ENCODE assay signal across 22 cellular contexts in genomic region chr4:139458543-139458942, GRCh38. TPM values are rescaled to one million over a fixed set of nuclear protein-coding genes. Genes with fewer than 3 reads are reported as not detected.
DNase-seq lines count a peak whose midpoint lies in the region; FAIRE-seq and TF ChIP-seq lines count a peak whose summit lies in the region.
"Had no signal": no experiment of that assay in that cellular context is flagged by ENCODE, and none has a peak within 500 bp of the region (broad histone marks: within the 10 kb centered on the region; RNA-seq: fewer than 3 reads in every experiment).

No MANE protein-coding gene starts in this region.

- no TSS peak for BruUV-seq in Calu3 (replicated peaks; lab: Mats Ljungman, UMichigan)

- in situ Hi-C loops in brain microvascular endothelial cell (cut with HindIII; ENCODE audit: low pct_ligation_motif_present, low sequenced_read_pairs): no loop called here

- no peak for FAIRE-seq in D721Med (lab: Jason Lieb, UNC)
- FAIRE-seq: astrocyte had no signal

- H3K9me3 Mint-ChIP-seq in Calu3 (ENCODE audit: low read depth, unreplicated experiment) (no peaks in the 10 kb centered on the region), osteocyte (ENCODE audit: unreplicated experiment) (no peaks in the 10 kb centered on the region)
- H3K9me3 Mint-ChIP-seq: activated naive CD8-positive, alpha-beta T cell treated with anti-CD3 and anti-CD28 coated beads for 36 hours; GM23338; immature natural killer cell had no signal

- H3K4me3 ChIP-seq in coronary artery: peak overlapping the region; percentile 12
- no peak overlapping the region for H3K4me3 ChIP-seq in brain microvascular endothelial cell (ENCODE audit: low read depth, low read length)
- H3K4me3 ChIP-seq: GM23338, left lung, prostate gland, SJSA1, uterus had no signal

- H3K27ac ChIP-seq in coronary artery (peak overlapping the region in 1 of 2 donors; percentile 15), brain microvascular endothelial cell (no peak overlapping the region)
- H3K27ac ChIP-seq: left lung, prostate gland, SJSA1, uterus, VCaP had no signal

- H3K27me3 Mint-ChIP-seq in Calu3 (ENCODE audit: unreplicated experiment) (no peaks in the 10 kb centered on the region), osteocyte (ENCODE audit: unreplicated experiment) (no peaks in the 10 kb centered on the region)
- H3K27me3 Mint-ChIP-seq: activated naive CD8-positive, alpha-beta T cell treated with anti-CD3 and anti-CD28 coated beads for 36 hours had no signal

- CTCF ChIA-PET in Calu3 (lab: Charles Lee): no interaction called here

- DNase-seq in Calu3: no peak
- peak; percentile 89 to 90 for DNase-seq in NCI-H526 (lab: John Stamatoyannopoulos, UW)
- DNase-seq in coronary artery (ENCODE audit: low spot score): no peak
- DNase-seq in osteocyte (ENCODE audit: extremely low spot score, unreplicated experiment): no peak
- no peak for DNase-seq in brain microvascular endothelial cell
- no peak for DNase-seq in activated CD4-positive, alpha-beta T cell treated with anti-CD3 and anti-CD28 coated beads, Interleukin-2, amount 50 U/mL, for 1 hour
- no peak for DNase-seq in D721Med (ENCODE audit: insufficient read length, low spot score)
- DNase-seq: activated CD8-positive, alpha-beta memory T cell treated with anti-CD3 and anti-CD28 coated beads, Interleukin-2, amount 50 U/mL, for 4 hours; activated naive CD8-positive, alpha-beta T cell treated with anti-CD3 and anti-CD28 coated beads for 36 hours; cerebellar nuclear complex; foreskin melanocyte; immature natural killer cell; left lung; NCI-H1436 treated with DMSO at 0.1 percent for 48 hours; uterus had no signal

- TF ChIP-seq CTCF in Calu3 (IDR thresholded peaks at IDR 0.05; ENCODE audit: unreplicated experiment): no peak
- TF ChIP-seq CTCF in coronary artery (IDR thresholded peaks at IDR 0.05): no peak
- TF ChIP-seq CTCF in osteocyte (IDR thresholded peaks at IDR 0.05): no peak
- TF ChIP-seq CTCF in brain microvascular endothelial cell (IDR thresholded peaks at IDR 0.05; ENCODE audit: low read depth, low read length, missing control alignments): no peak
- TF ChIP-seq CTCF in D721Med (IDR thresholded peaks at IDR 0.05; ENCODE audit: insufficient read depth, missing control alignments): no peak

- H3K36me3 Mint-ChIP-seq in Calu3 (ENCODE audit: insufficient read depth, unreplicated experiment) (peaks cover 33% of the 10 kb centered on the region), osteocyte (ENCODE audit: unreplicated experiment) (peaks cover 4% of the 10 kb centered on the region)
- H3K36me3 Mint-ChIP-seq: immature natural killer cell had no signal

- H3K4me1 Mint-ChIP-seq in Calu3 (ENCODE audit: low read depth, unreplicated experiment) (peaks cover 51% of the 10 kb centered on the region), osteocyte (ENCODE audit: unreplicated experiment) (peaks cover 53% of the 10 kb centered on the region)

- H3K4me3 Mint-ChIP-seq in Calu3 (ENCODE audit: low read depth, unreplicated experiment): peak overlapping the region; percentile 47
- H3K4me3 Mint-ChIP-seq in osteocyte (ENCODE audit: unreplicated experiment): no peak overlapping the region
- H3K4me3 Mint-ChIP-seq: activated naive CD8-positive, alpha-beta T cell treated with anti-CD3 and anti-CD28 coated beads for 36 hours; GM23338; immature natural killer cell; T-helper 1 cell treated with Interleukin-12 subunit alpha and Interleukin-12 subunit beta and Interleukin-4 antibody, amounts not matched to agents 30 μg/mL and 1 μg/mL, for 36 hours had no signal

- intact Hi-C loops in Calu3 (cut with micrococcal nuclease; ENCODE audit: unreplicated experiment): loop anchor here (5.0 kb wide), 1 partner anchor 39 kb away; no protein-coding TSS in a partner anchor

- no peak overlapping the region for H3K27ac Mint-ChIP-seq in Calu3 (ENCODE audit: unreplicated experiment)
- peak overlapping the region; percentile 66 for H3K27ac Mint-ChIP-seq in osteocyte (ENCODE audit: unreplicated experiment)
- H3K27ac Mint-ChIP-seq: activated naive CD8-positive, alpha-beta T cell treated with anti-CD3 and anti-CD28 coated beads for 36 hours; GM23338; nephron; T-helper 1 cell treated with Interleukin-12 subunit alpha and Interleukin-12 subunit beta and Interleukin-4 antibody, amounts not matched to agents 30 μg/mL and 1 μg/mL, for 36 hours had no signal

- no peaks in the 10 kb centered on the region for H3K27me3 ChIP-seq in brain microvascular endothelial cell (replicated peaks)
- H3K27me3 ChIP-seq: left lung, SJSA1, uterus had no signal

- H3K36me3 ChIP-seq in brain microvascular endothelial cell (replicated peaks): no peaks in the 10 kb centered on the region
- H3K36me3 ChIP-seq: left lung, prostate gland, SJSA1, uterus had no signal

RNA-seq across cellular contexts. Expression of gene RAB33B, which starts 4.6 kb away (rescaled TPM):
- total RNA-seq in Calu3 (2022) (5.9 and 6.2 TPM in 2 replicates), osteocyte (10.3 and 10.4 TPM in 2 replicates)

Comparison
In these comparisons a context has a peak if more than half of its experiments do, and no peak if none do; other contexts are left out.
1. DNase-seq: peak in NCI-H526 (2 of 2); none in Calu3 (single experiment), coronary artery (single experiment), osteocyte (single experiment), brain microvascular endothelial cell (single experiment), activated CD4-positive, alpha-beta T cell treated with anti-CD3 and anti-CD28 coated beads, Interleukin-2, amount 50 U/mL, for 1 hour (single experiment) and D721Med (single experiment).